ENCODE assay signal across 19 cellular contexts in genomic region chr10:546451-546850, GRCh38.
DNase-seq lines count a peak whose midpoint lies in the region; ATAC-seq and TF ChIP-seq lines count a peak whose summit lies in the region.
"Had no signal": no experiment of that assay in that cellular context is flagged by ENCODE, and none has a peak within 500 bp of the region (broad histone marks: within the 10 kb centered on the region; RNA-seq: fewer than 3 reads in every experiment).

No MANE protein-coding gene starts in this region.

- DNase-seq in epithelial cell of prostate (ENCODE audit: low read depth, low spot score) (no peak), islet precursor cell (no peak), natural killer cell (no peak), DMS79 treated with DMSO at 0.1 percent for 48 hours (lab: John Stamatoyannopoulos, UW) (no peak), mesenchymal stem cell (no peak)
- DNase-seq: CD8-positive, alpha-beta memory T cell; DND-41; H9; MV-4-11; NCI-H187; NCI-H226; NCI-H524 treated with DMSO at 0.1 percent for 48 hours had no signal

- ATAC-seq in natural killer cell: no peak
- ATAC-seq: Panc1 had no signal

- H3K4me3 ChIP-seq in OCI-LY1 (ENCODE audit: low read depth, low read length, poor library complexity, severe bottlenecking) (no peak overlapping the region), parathyroid adenoma (ENCODE audit: low read depth, low read length) (no peak overlapping the region), mesenchymal stem cell (ENCODE audit: insufficient read depth in 1 of 2, low read depth in 1 of 2, low read length in 2 of 2) (no peak overlapping the region)
- H3K4me3 ChIP-seq: BLaER1 treated with 17β-estradiol and CSF1 and Interleukin-3, amounts not matched to agents 10 nM and 100 nM; SJSA1 had no signal

- H3K4me3 Mint-ChIP-seq in natural killer cell: no peak overlapping the region
- H3K4me3 Mint-ChIP-seq: CD8-positive, alpha-beta memory T cell; H9 had no signal

- H3K18ac ChIP-seq in mesenchymal stem cell (ENCODE audit: low read depth in 1 of 2, low read length in 2 of 2): no peak overlapping the region

- H3K79me1 ChIP-seq in mesenchymal stem cell (replicated peaks; ENCODE audit: low read length, poor library complexity, severe bottlenecking): peaks cover 47% of the 10 kb centered on the region

- H2AFZ ChIP-seq in OCI-LY1 (ENCODE audit: low read length) (no peak overlapping the region), parathyroid adenoma (no peak overlapping the region), mesenchymal stem cell (ENCODE audit: low read depth, low read length) (no peak overlapping the region)

- peak overlapping the region; percentile 90 for H3K27ac ChIP-seq in OCI-LY1 (ENCODE audit: low read depth, low read length, poor library complexity, severe bottlenecking)
- peak overlapping the region; percentile 17 for H3K27ac ChIP-seq in epithelial cell of prostate
- H3K27ac ChIP-seq in parathyroid adenoma: no peak overlapping the region
- no peak overlapping the region for H3K27ac ChIP-seq in mesenchymal stem cell (ENCODE audit: low read length, poor library complexity, severe bottlenecking)
- H3K27ac ChIP-seq: BLaER1 treated with 17β-estradiol and CSF1 and Interleukin-3, amounts not matched to agents 10 nM and 100 nM; HL-60; KMS-11; SJSA1 had no signal

- no peaks in the 10 kb centered on the region for H3K36me3 Mint-ChIP-seq in natural killer cell
- H3K36me3 Mint-ChIP-seq: CD8-positive, alpha-beta memory T cell had no signal

- peak overlapping the region; percentile 42; the same call in 1 of the 2 replicates for H3K4me2 ChIP-seq in OCI-LY1 (ENCODE audit: low read length)
- peak overlapping the region; percentile 56 for H3K4me2 ChIP-seq in parathyroid adenoma (ENCODE audit: low read length)
- H3K4me2 ChIP-seq in mesenchymal stem cell (ENCODE audit: low read length, poor library complexity, severe bottlenecking): no peak overlapping the region
- H3K4me2 ChIP-seq: KMS-11 had no signal

- H4K91ac ChIP-seq in mesenchymal stem cell (ENCODE audit: low read length): no peak overlapping the region

- no peak overlapping the region for H3K14ac ChIP-seq in mesenchymal stem cell (ENCODE audit: low read length in 2 of 2)

- no peak overlapping the region for H2BK15ac ChIP-seq in mesenchymal stem cell (ENCODE audit: low read depth, poor library complexity, severe bottlenecking)

- no peaks in the 10 kb centered on the region for H3K9me3 ChIP-seq in OCI-LY1 (ENCODE audit: low read length)
- no peaks in the 10 kb centered on the region for H3K9me3 ChIP-seq in parathyroid adenoma (ENCODE audit: control insufficient read depth, low read length)
- no peaks in the 10 kb centered on the region for H3K9me3 ChIP-seq in mesenchymal stem cell (ENCODE audit: control insufficient read depth, low read length)
- H3K9me3 ChIP-seq: BLaER1 treated with 17β-estradiol and CSF1 and Interleukin-3, amounts not matched to agents 10 nM and 100 nM; SJSA1 had no signal

- no peak overlapping the region for H2AK5ac ChIP-seq in mesenchymal stem cell (ENCODE audit: low read length, severe bottlenecking)

- H3K27ac Mint-ChIP-seq in natural killer cell: no peak overlapping the region

- H3K79me2 ChIP-seq in OCI-LY1 (ENCODE audit: insufficient read depth, low read length) (peaks cover 27% of the 10 kb centered on the region), parathyroid adenoma (peaks cover 21% of the 10 kb centered on the region)

- H3K4me1 ChIP-seq in OCI-LY1 (ENCODE audit: insufficient read depth, low read length, severe bottlenecking): peaks cover 88% of the 10 kb centered on the region
- peaks cover 18% of the 10 kb centered on the region for H3K4me1 ChIP-seq in parathyroid adenoma
- H3K4me1 ChIP-seq in mesenchymal stem cell (ENCODE audit: control insufficient read depth, insufficient read depth, low read depth, low read length): peaks cover 22% of the 10 kb centered on the region
- H3K4me1 ChIP-seq: SJSA1 had no signal

- no peaks in the 10 kb centered on the region for H3K27me3 ChIP-seq in OCI-LY1 (ENCODE audit: insufficient read depth, low read length)
- no peaks in the 10 kb centered on the region for H3K27me3 ChIP-seq in parathyroid adenoma (ENCODE audit: control insufficient read depth, insufficient read depth, low read length)
- no peaks in the 10 kb centered on the region for H3K27me3 ChIP-seq in mesenchymal stem cell (ENCODE audit: control insufficient read depth in 1 of 2, insufficient read depth in 1 of 2, low read length in 2 of 2)
- H3K27me3 ChIP-seq: SJSA1 had no signal

- H4K8ac ChIP-seq in mesenchymal stem cell (ENCODE audit: low read length): no peak overlapping the region

- H3K36me3 ChIP-seq in OCI-LY1 (ENCODE audit: insufficient read depth, low read length): peaks cover 21% of the 10 kb centered on the region
- H3K36me3 ChIP-seq in parathyroid adenoma (ENCODE audit: control insufficient read depth, insufficient read depth, low read length): no peaks in the 10 kb centered on the region
- H3K36me3 ChIP-seq in mesenchymal stem cell (ENCODE audit: control insufficient read depth in 1 of 2, insufficient read depth in 2 of 2, low read depth in 1 of 2, low read length in 2 of 2): peaks cover 0 to 6% of the 10 kb centered on the region in 2 experiments
- H3K36me3 ChIP-seq: BLaER1 treated with 17β-estradiol and CSF1 and Interleukin-3, amounts not matched to agents 10 nM and 100 nM had no signal

- 96% methylated on average over 6 of the region's 7 CpGs for WGBS in mesenchymal stem cell

- no peak overlapping the region for H2BK12ac ChIP-seq in mesenchymal stem cell (ENCODE audit: low read length in 2 of 2)

- H3F3A ChIP-seq in OCI-LY1 (ENCODE audit: insufficient read depth, low read length): no peaks in the 10 kb centered on the region

- peaks cover 25 to 39% of the 10 kb centered on the region in 2 donors for H3K27me3 Mint-ChIP-seq in natural killer cell (ENCODE audit: low read depth in 2 of 2)

- H3K9ac ChIP-seq in OCI-LY1 (ENCODE audit: low read length) (no peak overlapping the region; the same call in 1 of the 2 replicates), parathyroid adenoma (no peak overlapping the region), mesenchymal stem cell (ENCODE audit: low read length) (no peak overlapping the region)
- H3K9ac ChIP-seq: BLaER1 treated with 17β-estradiol and CSF1 and Interleukin-3, amounts not matched to agents 10 nM and 100 nM; KMS-11 had no signal

- H2BK5ac ChIP-seq in mesenchymal stem cell (ENCODE audit: low read depth, low read length, poor library complexity, severe bottlenecking): no peak overlapping the region

- intact Hi-C loops in natural killer cell (cut with micrococcal nuclease): no loop called here

- H3K23ac ChIP-seq in mesenchymal stem cell (ENCODE audit: low read length in 2 of 2): no peak overlapping the region

- H3K4me1 Mint-ChIP-seq in natural killer cell: peaks cover 6 to 8% of the 10 kb centered on the region in 2 donors

- H3K4ac ChIP-seq in mesenchymal stem cell (ENCODE audit: low read depth in 1 of 2, low read length in 2 of 2): no peak overlapping the region

- no peak overlapping the region for H2BK120ac ChIP-seq in mesenchymal stem cell (ENCODE audit: low read depth, low read length)

- TF ChIP-seq CTCF in OCI-LY1 (IDR thresholded peaks at IDR 0.05; ENCODE audit: low read length) (no peak), parathyroid adenoma (IDR thresholded peaks at IDR 0.05) (no peak), natural killer cell (IDR thresholded peaks at IDR 0.05) (no peak)

- H3K9me3 Mint-ChIP-seq in natural killer cell: no peaks in the 10 kb centered on the region
- H3K9me3 Mint-ChIP-seq: H9 had no signal

- no peaks in the 10 kb centered on the region for H3K9me2 ChIP-seq in OCI-LY1 (ENCODE audit: low read depth, low read length)

- H4K20me1 ChIP-seq in OCI-LY1 (ENCODE audit: insufficient read depth, low read length): no peaks in the 10 kb centered on the region

Comparison
In these comparisons a context has a peak if more than half of its experiments do, and no peak if none do; other contexts are left out.
1. H3K27ac ChIP-seq: peak in OCI-LY1 (single experiment) and epithelial cell of prostate (single experiment); none in parathyroid adenoma (single experiment) and mesenchymal stem cell (single experiment).